Comparison of ENCODE assay signal across 20 cellular contexts in the genomic region with DNA sequence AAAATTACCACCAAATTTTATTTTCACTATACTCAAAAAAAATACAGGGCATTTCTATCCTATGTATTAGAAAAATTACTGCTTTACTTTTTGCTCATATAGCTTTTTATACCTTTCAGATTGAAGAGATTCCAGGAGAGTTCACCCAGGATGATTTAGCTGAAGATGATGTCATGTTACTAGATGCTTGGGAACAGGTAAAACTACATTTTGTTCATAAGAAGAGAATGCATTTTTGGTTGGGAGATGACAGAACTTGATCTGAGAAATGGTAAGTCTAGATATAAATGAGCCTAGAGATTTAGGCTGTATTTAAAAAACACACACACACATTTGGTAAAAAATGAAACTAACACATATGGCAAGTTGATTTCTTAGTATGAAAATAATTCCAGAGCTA. TPM values are rescaled to one million over a fixed set of nuclear protein-coding genes. Genes with fewer than 3 reads are reported as not detected.
DNase-seq lines count a peak whose midpoint lies in the region; ATAC-seq and TF ChIP-seq lines count a peak whose summit lies in the region.
"Had no signal": no experiment of that assay in that cellular context is flagged by ENCODE, and none has a peak within 500 bp of the region (broad histone marks: within the 10 kb centered on the region; RNA-seq: fewer than 3 reads in every experiment).

No MANE protein-coding gene starts in this region.

- RAD21 ChIA-PET in HCT116 (lab: Charles Lee; ENCODE audit: low non-redundant PET in 1 of 2, low total read pairs in 2 of 2, uncharacterized antibody in 2 of 2, unreplicated experiment in 2 of 2): no interaction called here

- H3K27ac ChIP-seq in HCT116 (ENCODE audit: low read depth, low read length) (no peak overlapping the region), RWPE1 (no peak overlapping the region), foreskin keratinocyte (no peak overlapping the region), psoas muscle (no peak overlapping the region)
- H3K27ac ChIP-seq: C4-2B had no signal

- H3K9me3 ChIP-seq in HCT116 (ENCODE audit: control insufficient read depth in 1 of 2, insufficient read depth in 1 of 2, low read depth in 1 of 2, low read length in 2 of 2): no peaks in the 10 kb centered on the region
- H3K9me3 ChIP-seq in psoas muscle: no peaks in the 10 kb centered on the region
- H3K9me3 ChIP-seq: HAP-1 had no signal

- peak overlapping the region; percentile 42 for H2AFZ ChIP-seq in HCT116 (ENCODE audit: low read depth, low read length, poor library complexity, severe bottlenecking)
- H2AFZ ChIP-seq: GM23338 had no signal

- no peaks in the 10 kb centered on the region for H3K79me2 ChIP-seq in HCT116 (ENCODE audit: insufficient read depth, low read length)

- H3K36me3 ChIP-seq in HCT116 (ENCODE audit: control insufficient read depth in 1 of 2, insufficient read depth in 2 of 2, low read length in 2 of 2) (no peaks in the 10 kb centered on the region), psoas muscle (ENCODE audit: insufficient read depth in 1 of 2, low read depth in 1 of 2) (no peaks in the 10 kb centered on the region)
- H3K36me3 ChIP-seq: HAP-1 had no signal

- H3K27ac Mint-ChIP-seq in nephron: peak overlapping the region in 2 of 3 experiments; percentile 14 to 27
- H3K27ac Mint-ChIP-seq: CD8-positive, alpha-beta memory T cell; GM23338 had no signal

- CTCF ChIA-PET in HCT116 (lab: Charles Lee) (interaction anchor here (0.8 kb wide), 1 partner anchor 10 kb away, joined by 3 read pairs; no protein-coding TSS in a partner anchor), RWPE1 (lab: Yijun Ruan, JAX) (interaction anchor here (0.5 kb wide), 1 partner anchor 93 kb away, joined by 4 read pairs; no protein-coding TSS in a partner anchor)

- H4K20me1 ChIP-seq in HCT116 (ENCODE audit: insufficient read depth): no peaks in the 10 kb centered on the region

- no peak overlapping the region for H3K4me3 Mint-ChIP-seq in nephron
- H3K4me3 Mint-ChIP-seq: CD8-positive, alpha-beta memory T cell; GM23338; IgD-negative memory B cell had no signal

- H3K36me3 Mint-ChIP-seq in nephron (ENCODE audit: low read depth): peaks cover 3% of the 10 kb centered on the region
- H3K36me3 Mint-ChIP-seq: CD8-positive, alpha-beta memory T cell; IgD-negative memory B cell had no signal

- no peaks in the 10 kb centered on the region for H3K9me2 ChIP-seq in HCT116 (ENCODE audit: insufficient read depth)

- no peak overlapping the region for H3K4me2 ChIP-seq in HCT116 (ENCODE audit: low read length)
- H3K4me2 ChIP-seq: GM23338 had no signal

- TF ChIP-seq CTCF in HCT116 (IDR thresholded peaks at IDR 0.05 in 2 of 3, conservative IDR thresholded peaks at IDR 0.05 in 1 of 3; ENCODE audit: borderline replicate concordance in 1 of 3, insufficient read depth in 1 of 3, low read depth in 2 of 3, low read length in 2 of 3): no peak
- no peak for TF ChIP-seq CTCF in RWPE1 (conservative IDR thresholded peaks at IDR 0.05; ENCODE audit: low read depth)
- no peak for TF ChIP-seq CTCF in foreskin keratinocyte (conservative IDR thresholded peaks at IDR 0.05)
- TF ChIP-seq CTCF in nephron (IDR thresholded peaks at IDR 0.05; ENCODE audit: unreplicated experiment in 3 of 3): no peak
- TF ChIP-seq CTCF in psoas muscle (IDR thresholded peaks at IDR 0.05): no peak

- no peak overlapping the region for H3K9ac ChIP-seq in HCT116 (ENCODE audit: low read length)

- TF ChIP-seq POLR2A in HCT116 (IDR thresholded peaks at IDR 0.05; ENCODE audit: borderline replicate concordance, extremely low read depth, insufficient read depth, insufficient read length): no peak

- H3K27me3 ChIP-seq in HCT116 (ENCODE audit: insufficient read depth, low read length): no peaks in the 10 kb centered on the region
- no peaks in the 10 kb centered on the region for H3K27me3 ChIP-seq in foreskin keratinocyte
- no peaks in the 10 kb centered on the region for H3K27me3 ChIP-seq in psoas muscle (ENCODE audit: insufficient read depth in 3 of 3, low read length in 2 of 3)

- DNase-seq in HCT116 (ENCODE audit: low read depth, low spot score) (no peak), RWPE1 (ENCODE audit: low spot score) (peak; percentile 23), foreskin keratinocyte (peak; percentile 57 to 83), superior temporal gyrus (ENCODE audit: extremely low spot score) (no peak), psoas muscle (no peak), HUDEP-2 (lab: John Stamatoyannopoulos, UW; ENCODE audit: unreplicated experiment in 76 of 76) (no peak), COR-L47 (lab: John Stamatoyannopoulos, UW) (no peak)
- DNase-seq: CD8-positive, alpha-beta memory T cell; EL; GF-D8; Karpas-422; NCI-H1694; NCI-H2081; NCI-H446; NCI-H526 had no signal

- peaks cover 8% of the 10 kb centered on the region for H3K4me1 Mint-ChIP-seq in nephron
- H3K4me1 Mint-ChIP-seq: CD8-positive, alpha-beta memory T cell had no signal

- peaks cover 21 to 52% of the 10 kb centered on the region in 2 experiments for H3K4me1 ChIP-seq in HCT116 (ENCODE audit: control insufficient read depth in 1 of 2, insufficient read depth in 2 of 2, low read length in 2 of 2)
- H3K4me1 ChIP-seq in foreskin keratinocyte: peaks cover 37% of the 10 kb centered on the region
- H3K4me1 ChIP-seq in psoas muscle: no peaks in the 10 kb centered on the region

- intact Hi-C loops in HCT116 (cut with micrococcal nuclease) (no loop called here), psoas muscle (cut with DNase I) (no loop called here)

- no TSS peak for BruUV-seq in HCT116 (replicated peaks; lab: Mats Ljungman, UMichigan)

- ATAC-seq in HCT116 (no peak), foreskin keratinocyte (peak; percentile 72), psoas muscle (no peak)

- H3K4me3 ChIP-seq in HCT116 (replicated peaks in 1 of 2; ENCODE audit: low read depth in 1 of 2, low read length in 2 of 2) (no peak overlapping the region), psoas muscle (no peak overlapping the region)
- H3K4me3 ChIP-seq: GM23338, HAP-1 had no signal

- POLR2A ChIA-PET in HCT116 (lab: Charles Lee) (interaction anchor here (1.2 kb wide), 1 partner anchor 38 kb away, joined by 3 read pairs; a partner anchor contains a TSS), RWPE1 (lab: Yijun Ruan, JAX; ENCODE audit: low non-redundant PET) (no interaction called here)

- no peaks in the 10 kb centered on the region for H3K9me3 Mint-ChIP-seq in nephron
- H3K9me3 Mint-ChIP-seq: CD8-positive, alpha-beta memory T cell; GM23338 had no signal

- no peaks in the 10 kb centered on the region for H3K27me3 Mint-ChIP-seq in nephron (ENCODE audit: low read depth)
- H3K27me3 Mint-ChIP-seq: CD8-positive, alpha-beta memory T cell; IgD-negative memory B cell had no signal

- no peak for TF ChIP-seq RAD21 in HCT116 (IDR thresholded peaks at IDR 0.05; ENCODE audit: low read depth)

TF ChIP-seq in HCT116, 20 proteins besides CTCF, POLR2A, EP300 and RAD21:
- TF ChIP-seq, protein P1, sequence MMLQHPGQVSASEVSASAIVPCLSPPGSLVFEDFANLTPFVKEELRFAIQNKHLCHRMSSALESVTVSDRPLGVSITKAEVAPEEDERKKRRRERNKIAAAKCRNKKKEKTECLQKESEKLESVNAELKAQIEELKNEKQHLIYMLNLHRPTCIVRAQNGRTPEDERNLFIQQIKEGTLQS (IDR thresholded peaks at IDR 0.05): no peak
- no peak for TF ChIP-seq CEBPB (IDR thresholded peaks at IDR 0.05; ENCODE audit: low read depth)
- TF ChIP-seq POLR2AphosphoS5 (IDR thresholded peaks at IDR 0.05; ENCODE audit: low read depth, low read length): no peak
- TF ChIP-seq SIN3A (IDR thresholded peaks at IDR 0.05; ENCODE audit: low read depth): no peak
- no peak for TF ChIP-seq FOSL1 (IDR thresholded peaks at IDR 0.05; ENCODE audit: low read depth)
- TF ChIP-seq EGR1 (IDR thresholded peaks at IDR 0.05; ENCODE audit: low read depth): no peak
- no peak for TF ChIP-seq SRF (IDR thresholded peaks at IDR 0.05; ENCODE audit: low read depth)
- TF ChIP-seq, protein P2, sequence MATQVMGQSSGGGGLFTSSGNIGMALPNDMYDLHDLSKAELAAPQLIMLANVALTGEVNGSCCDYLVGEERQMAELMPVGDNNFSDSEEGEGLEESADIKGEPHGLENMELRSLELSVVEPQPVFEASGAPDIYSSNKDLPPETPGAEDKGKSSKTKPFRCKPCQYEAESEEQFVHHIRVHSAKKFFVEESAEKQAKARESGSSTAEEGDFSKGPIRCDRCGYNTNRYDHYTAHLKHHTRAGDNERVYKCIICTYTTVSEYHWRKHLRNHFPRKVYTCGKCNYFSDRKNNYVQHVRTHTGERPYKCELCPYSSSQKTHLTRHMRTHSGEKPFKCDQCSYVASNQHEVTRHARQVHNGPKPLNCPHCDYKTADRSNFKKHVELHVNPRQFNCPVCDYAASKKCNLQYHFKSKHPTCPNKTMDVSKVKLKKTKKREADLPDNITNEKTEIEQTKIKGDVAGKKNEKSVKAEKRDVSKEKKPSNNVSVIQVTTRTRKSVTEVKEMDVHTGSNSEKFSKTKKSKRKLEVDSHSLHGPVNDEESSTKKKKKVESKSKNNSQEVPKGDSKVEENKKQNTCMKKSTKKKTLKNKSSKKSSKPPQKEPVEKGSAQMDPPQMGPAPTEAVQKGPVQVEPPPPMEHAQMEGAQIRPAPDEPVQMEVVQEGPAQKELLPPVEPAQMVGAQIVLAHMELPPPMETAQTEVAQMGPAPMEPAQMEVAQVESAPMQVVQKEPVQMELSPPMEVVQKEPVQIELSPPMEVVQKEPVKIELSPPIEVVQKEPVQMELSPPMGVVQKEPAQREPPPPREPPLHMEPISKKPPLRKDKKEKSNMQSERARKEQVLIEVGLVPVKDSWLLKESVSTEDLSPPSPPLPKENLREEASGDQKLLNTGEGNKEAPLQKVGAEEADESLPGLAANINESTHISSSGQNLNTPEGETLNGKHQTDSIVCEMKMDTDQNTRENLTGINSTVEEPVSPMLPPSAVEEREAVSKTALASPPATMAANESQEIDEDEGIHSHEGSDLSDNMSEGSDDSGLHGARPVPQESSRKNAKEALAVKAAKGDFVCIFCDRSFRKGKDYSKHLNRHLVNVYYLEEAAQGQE (IDR thresholded peaks at IDR 0.05; ENCODE audit: low read depth): no peak
- TF ChIP-seq ZFX (IDR thresholded peaks at IDR 0.05): no peak
- TF ChIP-seq TCF7L2 (IDR thresholded peaks at IDR 0.05; ENCODE audit: borderline replicate concordance, extremely low read depth, insufficient read depth, insufficient read length): no peak

RNA-seq across cellular contexts. Expression of a gene that starts 38.1 kb away (rescaled TPM):
- total RNA-seq in HCT116 (2021; ENCODE audit: unreplicated experiment) (44.6 TPM), foreskin keratinocyte (14.0 and 15.3 TPM in 2 replicates), psoas muscle (10 to 100 TPM in 1 of 4 donors, 1 to 10 TPM in 3; 2.5 to 15.3 (median 5.2) TPM)
- 16.3 and 24.2 TPM in 2 replicates for polyA plus RNA-seq in HCT116 (2012)
- polyA plus RNA-seq in foreskin keratinocyte (11.0 and 15.0 TPM in 2 replicates), psoas muscle (10 to 100 TPM in 2 of 3 donors, 1 to 10 TPM in 1; 6.6 to 47.7 (median 12.6) TPM)

Comparison
In these comparisons a context has a peak if more than half of its experiments do, and no peak if none do; other contexts are left out.
1. DNase-seq: peak in RWPE1 (single experiment) and foreskin keratinocyte (2 of 2); none in HCT116 (single experiment), superior temporal gyrus (single experiment), psoas muscle (0 of 2), HUDEP-2 (0 of 76) and COR-L47 (single experiment).